Comparison of ENCODE assay signal across 8 cellular contexts in genomic region chr4:127782275-127783025, GRCh38. TPM values are rescaled to one million over a fixed set of nuclear protein-coding genes. Genes with fewer than 3 reads are reported as not detected.
A peak's percentile ranks its signal among the peaks of the same experiment; 100 is the strongest.
DNase-seq lines count a peak whose midpoint lies in the region; ATAC-seq and TF ChIP-seq lines count a peak whose summit lies in the region.

TSS of gene HSPA4L (plus strand) at chr4:127782322. CDS start at chr4:127782551, 229 bp downstream.

- no peaks in the 10 kb centered on the region for H3K79me2 ChIP-seq in Karpas-422 (ENCODE audit: low read length)
- no peaks in the 10 kb centered on the region for H3K79me2 ChIP-seq in hepatocyte

- H3K27me3 ChIP-seq in Karpas-422 (ENCODE audit: low read length) (no peaks in the 10 kb centered on the region; the same call in 1 of the 2 replicates), ascending aorta (no peaks in the 10 kb centered on the region), hepatocyte (no peaks in the 10 kb centered on the region)

- peak within 1 kb of the TSS; percentile 96 for H3K4me2 ChIP-seq in Karpas-422 (ENCODE audit: low read depth, low read length, poor library complexity, severe bottlenecking)
- peak within 1 kb of the TSS; percentile 95 for H3K4me2 ChIP-seq in hepatocyte

- H3K4me3 ChIP-seq in GM12865 (ENCODE audit: low read depth, low read length) (peak within 1 kb of the TSS; percentile 60), Karpas-422 (ENCODE audit: low read length) (peak within 1 kb of the TSS; percentile 79), ascending aorta (peak within 1 kb of the TSS; percentile 81 to 86), hepatocyte (peak within 1 kb of the TSS; percentile 79)

- H3K9me3 ChIP-seq in Karpas-422 (ENCODE audit: low read length) = no peaks in the 10 kb centered on the region
- no peaks in the 10 kb centered on the region for H3K9me3 ChIP-seq in ascending aorta
- no peaks in the 10 kb centered on the region for H3K9me3 ChIP-seq in hepatocyte (ENCODE audit: low read depth)

- under 1% methylated on average over 63 of the region's 63 CpGs for WGBS in hepatocyte (ENCODE audit: low lambda C conversion rate, missing lambda C conversion rate)

- H2AFZ ChIP-seq in Karpas-422 (ENCODE audit: low read length) = peak within 1 kb of the TSS; percentile 91
- peak within 1 kb of the TSS; percentile 82 for H2AFZ ChIP-seq in hepatocyte

- ATAC-seq in SK-N-SH treated with all-trans-retinoic acid at 6 μM for 48 hours = peak; percentile 76

- H3K9ac ChIP-seq in Karpas-422 (ENCODE audit: low read length) = peak within 1 kb of the TSS; percentile 71

- TF ChIP-seq CTCF in GM12865 (IDR thresholded peaks at IDR 0.05; ENCODE audit: insufficient read depth, low read depth, low read length, missing control alignments) (peak; percentile 13), ascending aorta (IDR thresholded peaks at IDR 0.05) (peak; percentile 33 to 41 (median 33)), hepatocyte (IDR thresholded peaks at IDR 0.05; ENCODE audit: poor library complexity) (peak; percentile 49)

- DNase-seq in GM12865 (ENCODE audit: low read depth) = peak; percentile 87
- peak; percentile 59 for DNase-seq in H4 (ENCODE audit: low spot score)
- DNase-seq in Karpas-422 = peak; percentile 74
- peak; percentile 23 to 76 for DNase-seq in ascending aorta (ENCODE audit: low spot score in 2 of 2)
- DNase-seq in hepatocyte (ENCODE audit: low spot score) = peak; percentile 47
- peak; percentile 51 for DNase-seq in renal cortical epithelial cell (ENCODE audit: low read depth)
- DNase-seq in effector CD4-positive, alpha-beta T cell = no peak

- intact Hi-C loops in ascending aorta (cut with DNase I) = loop anchor here (2.0 to 10.0 kb wide), 6 partner anchors 100 to 1312 kb away; partner anchors contain the start of genes ABHD18, C4orf33, INTU and LARP1B

- H3K36me3 ChIP-seq in Karpas-422 (ENCODE audit: insufficient read depth, low read length) (no peaks in the 10 kb centered on the region), ascending aorta (no peaks in the 10 kb centered on the region), hepatocyte (replicated peaks; ENCODE audit: insufficient read depth, low read depth) (no peaks in the 10 kb centered on the region)

- H3K9me2 ChIP-seq in Karpas-422 (replicated peaks; ENCODE audit: insufficient read depth, low read length) (no peaks in the 10 kb centered on the region), hepatocyte (replicated peaks; ENCODE audit: insufficient read depth) (no peaks in the 10 kb centered on the region)

- H3K4me1 ChIP-seq in Karpas-422 (ENCODE audit: low read length) (peaks cover 26% of the 10 kb centered on the region), ascending aorta (no peaks in the 10 kb centered on the region), hepatocyte (ENCODE audit: insufficient read depth) (no peaks in the 10 kb centered on the region)

- no peak within 1 kb of the TSS for H3K27ac ChIP-seq in Karpas-422 (ENCODE audit: low read length)
- H3K27ac ChIP-seq in ascending aorta = peak within 1 kb of the TSS; percentile 80 to 89
- H3K27ac ChIP-seq in hepatocyte = peak within 1 kb of the TSS; percentile 63

- no peaks in the 10 kb centered on the region for H4K20me1 ChIP-seq in Karpas-422 (ENCODE audit: insufficient read depth, low read depth, low read length)
- no peaks in the 10 kb centered on the region for H4K20me1 ChIP-seq in hepatocyte (ENCODE audit: insufficient read depth, poor library complexity, severe bottlenecking)

TF ChIP-seq in SK-N-SH treated with all-trans-retinoic acid at 6 μM for 48 hours, 23 proteins besides CTCF, POLR2A, EP300 and RAD21:
- TF ChIP-seq CSDC2 (CRISPR knock-in tag; IDR thresholded peaks at IDR 0.05) (0 out of 2 replicates have a peak, but pooled peaks have one; percentile 34), ZC3H10 (CRISPR knock-in tag; IDR thresholded peaks at IDR 0.05) (no peak), TSHZ2 (CRISPR knock-in tag; IDR thresholded peaks at IDR 0.05) (no peak), SNAI2 (CRISPR knock-in tag; IDR thresholded peaks at IDR 0.05) (peak; percentile 66; the same call in 1 of the 2 replicates), RARB (CRISPR knock-in tag; IDR thresholded peaks at IDR 0.05) (no peak), GLIS3 (CRISPR knock-in tag; IDR thresholded peaks at IDR 0.05) (no peak), ESRRG (CRISPR knock-in tag; IDR thresholded peaks at IDR 0.05) (no peak), ZFP30 (CRISPR knock-in tag; IDR thresholded peaks at IDR 0.05) (no peak)

RNA-seq across cellular contexts. Expression of gene HSPA4L, which starts in this region (rescaled TPM):
- total RNA-seq in H4 (2014; rRNA removed; shearing (Covaris generic)) = 7.0 and 7.2 TPM in 2 replicates
- 0.40 and 1.9 TPM in 2 replicates for total RNA-seq in Karpas-422 (2014; rRNA removed; shearing (Covaris generic); ENCODE audit: low replicate concordance)
- 5.5 TPM for total RNA-seq in ascending aorta
- 2.7 and 3.5 TPM in 2 replicates for total RNA-seq in hepatocyte
- polyA plus RNA-seq in hepatocyte = 1.7 and 2.2 TPM in 2 replicates
- 18.6 and 40.7 TPM in 2 replicates for total RNA-seq in renal cortical epithelial cell
